ENCODE assay signal across 8 cellular contexts in the genomic region with DNA sequence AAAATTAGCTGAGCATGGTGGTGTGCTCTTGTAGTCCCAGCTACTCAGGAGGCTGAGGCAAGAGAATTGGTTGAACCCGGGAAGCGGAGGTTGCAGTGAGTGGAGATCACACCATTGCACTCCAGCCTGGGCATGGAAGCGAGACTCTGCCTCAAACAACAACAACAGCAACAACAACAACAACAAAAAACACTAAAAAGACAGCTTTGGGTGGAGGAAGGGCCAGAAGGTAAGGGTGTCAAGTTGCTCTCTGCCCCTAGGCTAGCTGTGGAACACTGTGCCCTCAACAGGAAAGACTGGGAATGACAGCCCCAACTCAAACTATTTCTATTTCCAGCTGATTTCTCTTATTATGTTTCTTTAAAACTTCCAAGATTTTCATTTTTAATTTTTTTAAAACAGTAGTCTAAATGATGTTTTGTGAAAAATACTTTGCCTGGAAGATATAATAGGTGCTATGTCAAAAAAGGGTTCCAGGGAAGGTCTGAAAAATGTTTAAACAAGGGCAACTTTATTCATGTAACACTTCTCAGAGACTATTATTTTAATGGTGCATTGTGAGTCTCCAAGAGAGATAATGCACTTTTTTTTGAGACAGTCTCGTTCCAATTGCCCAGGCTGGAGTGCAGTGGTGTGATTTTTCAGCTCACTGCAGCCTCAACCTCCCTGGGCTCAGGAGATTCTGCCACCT. TPM values are rescaled to one million over a fixed set of nuclear protein-coding genes. Genes with fewer than 3 reads are reported as not detected.
DNase-seq lines count a peak whose midpoint lies in the region; ATAC-seq, FAIRE-seq and TF ChIP-seq lines count a peak whose summit lies in the region.

No MANE protein-coding gene starts in this region.

- ATAC-seq in SK-N-SH treated with all-trans-retinoic acid at 6 μM for 48 hours (peak; percentile 77), HG03135 (IDR thresholded peaks at IDR 0.05; ENCODE audit: unreplicated experiment) (no peak)

- H3K4me1 ChIP-seq in kidney (ENCODE audit: control insufficient read depth in 1 of 2, insufficient read depth in 1 of 2, low read depth in 1 of 2, low read length in 2 of 2), result peaks cover 3 to 7% of the 10 kb centered on the region in 2 donors

- intact Hi-C loops in kidney (cut with DNase I), result no loop called here

- no peak overlapping the region for H3K4me3 ChIP-seq in kidney (ENCODE audit: low read length in 2 of 2)

- FAIRE-seq in GM19239 (lab: Jason Lieb, UNC) (peak; percentile 49), kidney (lab: Jason Lieb, UNC) (no peak)

- peak; percentile 9 for TF ChIP-seq CTCF in kidney (IDR thresholded peaks at IDR 0.05; ENCODE audit: borderline replicate concordance, extremely low read depth, insufficient read depth)

- no peak overlapping the region for H3K9ac ChIP-seq in kidney (ENCODE audit: low read length in 2 of 2)

- H3K27ac ChIP-seq in kidney (ENCODE audit: low read depth in 2 of 2, low read length in 2 of 2), result no peak overlapping the region

- no peaks in the 10 kb centered on the region for H3K36me3 ChIP-seq in kidney (ENCODE audit: control insufficient read depth in 1 of 2, insufficient read depth in 2 of 2, low read length in 2 of 2)

- peak; percentile 18 for DNase-seq in AG20443 (ENCODE audit: low spot score)
- no peak for DNase-seq in GM19239 (ENCODE audit: insufficient read length, low spot score)
- DNase-seq in kidney, result no peak
- DNase-seq in HT-29 (ENCODE audit: low spot score), result no peak
- no peak for DNase-seq in NCI-H774 (lab: John Stamatoyannopoulos, UW)
- no peak for DNase-seq in midbrain (lab: John Stamatoyannopoulos, UW)

- no peaks in the 10 kb centered on the region for H3K9me3 ChIP-seq in kidney (ENCODE audit: control insufficient read depth in 1 of 2, low read length in 2 of 2)

TF ChIP-seq in SK-N-SH treated with all-trans-retinoic acid at 6 μM for 48 hours, 23 proteins besides CTCF, POLR2A, EP300 and RAD21:
- TF ChIP-seq, protein P1, sequence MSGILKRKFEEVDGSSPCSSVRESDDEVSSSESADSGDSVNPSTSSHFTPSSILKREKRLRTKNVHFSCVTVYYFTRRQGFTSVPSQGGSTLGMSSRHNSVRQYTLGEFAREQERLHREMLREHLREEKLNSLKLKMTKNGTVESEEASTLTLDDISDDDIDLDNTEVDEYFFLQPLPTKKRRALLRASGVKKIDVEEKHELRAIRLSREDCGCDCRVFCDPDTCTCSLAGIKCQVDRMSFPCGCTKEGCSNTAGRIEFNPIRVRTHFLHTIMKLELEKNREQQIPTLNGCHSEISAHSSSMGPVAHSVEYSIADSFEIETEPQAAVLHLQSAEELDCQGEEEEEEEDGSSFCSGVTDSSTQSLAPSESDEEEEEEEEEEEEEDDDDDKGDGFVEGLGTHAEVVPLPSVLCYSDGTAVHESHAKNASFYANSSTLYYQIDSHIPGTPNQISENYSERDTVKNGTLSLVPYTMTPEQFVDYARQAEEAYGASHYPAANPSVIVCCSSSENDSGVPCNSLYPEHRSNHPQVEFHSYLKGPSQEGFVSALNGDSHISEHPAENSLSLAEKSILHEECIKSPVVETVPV (CRISPR knock-in tag; IDR thresholded peaks at IDR 0.05), result no peak
- TF ChIP-seq ZNF8 (CRISPR knock-in tag; IDR thresholded peaks at IDR 0.05), result no peak
- TF ChIP-seq, protein P2, sequence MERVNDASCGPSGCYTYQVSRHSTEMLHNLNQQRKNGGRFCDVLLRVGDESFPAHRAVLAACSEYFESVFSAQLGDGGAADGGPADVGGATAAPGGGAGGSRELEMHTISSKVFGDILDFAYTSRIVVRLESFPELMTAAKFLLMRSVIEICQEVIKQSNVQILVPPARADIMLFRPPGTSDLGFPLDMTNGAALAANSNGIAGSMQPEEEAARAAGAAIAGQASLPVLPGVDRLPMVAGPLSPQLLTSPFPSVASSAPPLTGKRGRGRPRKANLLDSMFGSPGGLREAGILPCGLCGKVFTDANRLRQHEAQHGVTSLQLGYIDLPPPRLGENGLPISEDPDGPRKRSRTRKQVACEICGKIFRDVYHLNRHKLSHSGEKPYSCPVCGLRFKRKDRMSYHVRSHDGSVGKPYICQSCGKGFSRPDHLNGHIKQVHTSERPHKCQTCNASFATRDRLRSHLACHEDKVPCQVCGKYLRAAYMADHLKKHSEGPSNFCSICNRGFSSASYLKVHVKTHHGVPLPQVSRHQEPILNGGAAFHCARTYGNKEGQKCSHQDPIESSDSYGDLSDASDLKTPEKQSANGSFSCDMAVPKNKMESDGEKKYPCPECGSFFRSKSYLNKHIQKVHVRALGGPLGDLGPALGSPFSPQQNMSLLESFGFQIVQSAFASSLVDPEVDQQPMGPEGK (CRISPR knock-in tag; IDR thresholded peaks at IDR 0.05; ENCODE audit: borderline replicate concordance), result no peak
- TF ChIP-seq PPARA (CRISPR knock-in tag; IDR thresholded peaks at IDR 0.05; ENCODE audit: borderline replicate concordance), result no peak
- no peak for TF ChIP-seq BACH2 (CRISPR knock-in tag; IDR thresholded peaks at IDR 0.05; ENCODE audit: borderline replicate concordance)
- TF ChIP-seq ZFP30 (CRISPR knock-in tag; IDR thresholded peaks at IDR 0.05), result no peak
- no peak for TF ChIP-seq ZNF565 (CRISPR knock-in tag; conservative IDR thresholded peaks at IDR 0.05; ENCODE audit: low read depth)
- no peak for TF ChIP-seq TOX (CRISPR knock-in tag; IDR thresholded peaks at IDR 0.05; ENCODE audit: borderline replicate concordance)
- TF ChIP-seq, protein P3, sequence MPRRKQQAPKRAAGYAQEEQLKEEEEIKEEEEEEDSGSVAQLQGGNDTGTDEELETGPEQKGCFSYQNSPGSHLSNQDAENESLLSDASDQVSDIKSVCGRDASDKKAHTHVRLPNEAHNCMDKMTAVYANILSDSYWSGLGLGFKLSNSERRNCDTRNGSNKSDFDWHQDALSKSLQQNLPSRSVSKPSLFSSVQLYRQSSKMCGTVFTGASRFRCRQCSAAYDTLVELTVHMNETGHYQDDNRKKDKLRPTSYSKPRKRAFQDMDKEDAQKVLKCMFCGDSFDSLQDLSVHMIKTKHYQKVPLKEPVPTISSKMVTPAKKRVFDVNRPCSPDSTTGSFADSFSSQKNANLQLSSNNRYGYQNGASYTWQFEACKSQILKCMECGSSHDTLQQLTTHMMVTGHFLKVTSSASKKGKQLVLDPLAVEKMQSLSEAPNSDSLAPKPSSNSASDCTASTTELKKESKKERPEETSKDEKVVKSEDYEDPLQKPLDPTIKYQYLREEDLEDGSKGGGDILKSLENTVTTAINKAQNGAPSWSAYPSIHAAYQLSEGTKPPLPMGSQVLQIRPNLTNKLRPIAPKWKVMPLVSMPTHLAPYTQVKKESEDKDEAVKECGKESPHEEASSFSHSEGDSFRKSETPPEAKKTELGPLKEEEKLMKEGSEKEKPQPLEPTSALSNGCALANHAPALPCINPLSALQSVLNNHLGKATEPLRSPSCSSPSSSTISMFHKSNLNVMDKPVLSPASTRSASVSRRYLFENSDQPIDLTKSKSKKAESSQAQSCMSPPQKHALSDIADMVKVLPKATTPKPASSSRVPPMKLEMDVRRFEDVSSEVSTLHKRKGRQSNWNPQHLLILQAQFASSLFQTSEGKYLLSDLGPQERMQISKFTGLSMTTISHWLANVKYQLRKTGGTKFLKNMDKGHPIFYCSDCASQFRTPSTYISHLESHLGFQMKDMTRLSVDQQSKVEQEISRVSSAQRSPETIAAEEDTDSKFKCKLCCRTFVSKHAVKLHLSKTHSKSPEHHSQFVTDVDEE (CRISPR knock-in tag; IDR thresholded peaks at IDR 0.05), result no peak
- TF ChIP-seq, protein P4, sequence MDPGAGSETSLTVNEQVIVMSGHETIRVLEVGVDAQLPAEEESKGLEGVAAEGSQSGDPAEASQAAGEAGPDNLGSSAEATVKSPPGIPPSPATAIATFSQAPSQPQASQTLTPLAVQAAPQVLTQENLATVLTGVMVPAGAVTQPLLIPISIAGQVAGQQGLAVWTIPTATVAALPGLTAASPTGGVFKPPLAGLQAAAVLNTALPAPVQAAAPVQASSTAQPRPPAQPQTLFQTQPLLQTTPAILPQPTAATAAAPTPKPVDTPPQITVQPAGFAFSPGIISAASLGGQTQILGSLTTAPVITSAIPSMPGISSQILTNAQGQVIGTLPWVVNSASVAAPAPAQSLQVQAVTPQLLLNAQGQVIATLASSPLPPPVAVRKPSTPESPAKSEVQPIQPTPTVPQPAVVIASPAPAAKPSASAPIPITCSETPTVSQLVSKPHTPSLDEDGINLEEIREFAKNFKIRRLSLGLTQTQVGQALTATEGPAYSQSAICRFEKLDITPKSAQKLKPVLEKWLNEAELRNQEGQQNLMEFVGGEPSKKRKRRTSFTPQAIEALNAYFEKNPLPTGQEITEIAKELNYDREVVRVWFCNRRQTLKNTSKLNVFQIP (CRISPR knock-in tag; IDR thresholded peaks at IDR 0.05; ENCODE audit: borderline replicate concordance, low read depth), result no peak
- no peak for TF ChIP-seq ZNF70 (CRISPR knock-in tag; IDR thresholded peaks at IDR 0.05)
- no peak for TF ChIP-seq CSDC2 (CRISPR knock-in tag; IDR thresholded peaks at IDR 0.05)
- no peak for TF ChIP-seq ARNTL (CRISPR knock-in tag; IDR thresholded peaks at IDR 0.05; ENCODE audit: borderline replicate concordance, low read depth)
- no peak for TF ChIP-seq RARB (CRISPR knock-in tag; IDR thresholded peaks at IDR 0.05)
- no peak for TF ChIP-seq SNAI2 (CRISPR knock-in tag; IDR thresholded peaks at IDR 0.05)
- TF ChIP-seq ZFP3 (CRISPR knock-in tag; IDR thresholded peaks at IDR 0.05), result no peak
- no peak for TF ChIP-seq ISL1 (CRISPR knock-in tag; IDR thresholded peaks at IDR 0.05)
- TF ChIP-seq TCF4 (CRISPR knock-in tag; IDR thresholded peaks at IDR 0.05; ENCODE audit: borderline replicate concordance), result no peak

RNA-seq across cellular contexts. Expression of a gene that starts 29.9 kb away (rescaled TPM):
- total RNA-seq in kidney, result 173 TPM
- polyA plus RNA-seq in kidney (ENCODE audit: insufficient read depth, low read depth, low replicate concordance), result 34.1 TPM
- 70.0 and 101 TPM in 2 replicates for total RNA-seq in HT-29 (2014; rRNA removed; shearing (Covaris generic))
